ENCODE assay signal across 8 cellular contexts in genomic region chr18:48931680-48932461, GRCh38. TPM values are rescaled to one million over a fixed set of nuclear protein-coding genes. Genes with fewer than 3 reads are reported as not detected.
DNase-seq lines count a peak whose midpoint lies in the region; ATAC-seq and TF ChIP-seq lines count a peak whose summit lies in the region.

No MANE protein-coding gene starts in this region.

- no peaks in the 10 kb centered on the region for H3K9me3 ChIP-seq in DOHH2 (ENCODE audit: control insufficient read depth, insufficient read depth, low read length)
- no peaks in the 10 kb centered on the region for H3K9me3 ChIP-seq in lung (ENCODE audit: control insufficient read depth in 2 of 2, insufficient read depth in 1 of 2, low read length in 1 of 2)
- H3K9me3 ChIP-seq in aorta (ENCODE audit: control insufficient read depth, low read length) = no peaks in the 10 kb centered on the region

- peaks cover 6% of the 10 kb centered on the region for H3F3A ChIP-seq in DOHH2 (ENCODE audit: control insufficient read depth, insufficient read depth)

- H3K4me3 ChIP-seq in DOHH2 (ENCODE audit: low read length) = peak overlapping the region; percentile 73
- H3K4me3 ChIP-seq in lung = no peak overlapping the region
- no peak overlapping the region for H3K4me3 ChIP-seq in aorta (ENCODE audit: low read length in 2 of 2)

- peak; percentile 32 for DNase-seq in activated T-helper 1 cell treated with anti-CD3 and anti-CD28 coated beads, Interleukin-12 subunit alpha, Interleukin-12 subunit beta, Interleukin-2, Interleukin-4 antibody, amounts not matched to agents 30 ng/mL and 10 ng/mL and 1 ng/mL, durations not matched to agents 14 hours and 24 hours and 36 hours (ENCODE audit: low spot score)
- DNase-seq in lung (ENCODE audit: low spot score) = no peak
- peak in 1 of 2 donors; percentile 67 for DNase-seq in aorta
- no peak for DNase-seq in GM03348 (ENCODE audit: low spot score)
- no peak for DNase-seq in dedifferentiated amniotic fluid mesenchymal stem cell (ENCODE audit: extremely low spot score)

- H3K9me3 Mint-ChIP-seq in activated T-helper 1 cell treated with anti-CD3 and anti-CD28 coated beads, Interleukin-12 subunit alpha, Interleukin-12 subunit beta, Interleukin-2, Interleukin-4 antibody, amounts not matched to agents 30 ng/mL and 10 ng/mL and 1 ng/mL, durations not matched to agents 14 hours and 24 hours and 36 hours = no peaks in the 10 kb centered on the region

- no peaks in the 10 kb centered on the region for H3K27me3 Mint-ChIP-seq in activated T-helper 1 cell treated with anti-CD3 and anti-CD28 coated beads, Interleukin-12 subunit alpha, Interleukin-12 subunit beta, Interleukin-2, Interleukin-4 antibody, amounts not matched to agents 30 ng/mL and 10 ng/mL and 1 ng/mL, durations not matched to agents 14 hours and 24 hours and 36 hours (ENCODE audit: insufficient read depth)

- intact Hi-C loops in activated T-helper 1 cell treated with anti-CD3 and anti-CD28 coated beads, Interleukin-12 subunit alpha, Interleukin-12 subunit beta, Interleukin-2, Interleukin-4 antibody, amounts not matched to agents 30 ng/mL and 10 ng/mL and 1 ng/mL, durations not matched to agents 14 hours and 24 hours and 36 hours (cut with micrococcal nuclease) = loop anchor here (1.0 to 5.0 kb wide), 6 partner anchors 8 to 230 kb away; no protein-coding TSS in a partner anchor
- intact Hi-C loops in aorta (cut with DNase I) = loop anchor here in 1 of 2 donors (5.0 kb wide), 1 partner anchor 105 kb away; no protein-coding TSS in a partner anchor

- H3K4me1 Mint-ChIP-seq in activated T-helper 1 cell treated with anti-CD3 and anti-CD28 coated beads, Interleukin-12 subunit alpha, Interleukin-12 subunit beta, Interleukin-2, Interleukin-4 antibody, amounts not matched to agents 30 ng/mL and 10 ng/mL and 1 ng/mL, durations not matched to agents 14 hours and 24 hours and 36 hours (ENCODE audit: low read depth) = peaks cover 95% of the 10 kb centered on the region

- H3K4me3 Mint-ChIP-seq in activated T-helper 1 cell treated with anti-CD3 and anti-CD28 coated beads, Interleukin-12 subunit alpha, Interleukin-12 subunit beta, Interleukin-2, Interleukin-4 antibody, amounts not matched to agents 30 ng/mL and 10 ng/mL and 1 ng/mL, durations not matched to agents 14 hours and 24 hours and 36 hours = peak overlapping the region; percentile 80

- ATAC-seq in HG02884 (IDR thresholded peaks at IDR 0.05; ENCODE audit: unreplicated experiment) (peak; percentile 40), lung (ENCODE audit: insufficient read depth, low FRiP score) (no peak), aorta (ENCODE audit: low FRiP score) (no peak), HG02763 (IDR thresholded peaks at IDR 0.05; ENCODE audit: unreplicated experiment) (no peak)

- H4K20me1 ChIP-seq in DOHH2 (ENCODE audit: control insufficient read depth, insufficient read depth, low read depth, low read length) = no peaks in the 10 kb centered on the region

- TF ChIP-seq CTCF in DOHH2 (IDR thresholded peaks at IDR 0.05; ENCODE audit: low read depth, low read length, poor library complexity, severe bottlenecking) (no peak), lung (IDR thresholded peaks at IDR 0.05; ENCODE audit: control extremely low read depth, extremely low read depth) (no peak)

- WGBS in lung, 2 donors = 50 to 66% methylated on average over 11 of the region's 11 CpGs
- WGBS in aorta, 2 donors = 12 to 13% methylated on average over 11 of the region's 11 CpGs

- H3K4me2 ChIP-seq in DOHH2 (ENCODE audit: low read length) = peak overlapping the region; percentile 98

- peak overlapping the region; percentile 1; the same call in 1 of the 2 replicates for H3K27ac ChIP-seq in DOHH2 (ENCODE audit: low read depth, low read length)
- H3K27ac ChIP-seq in lung (ENCODE audit: low read depth in 1 of 2, low read length in 1 of 2) = peak overlapping the region; percentile 13 to 89
- peak overlapping the region; percentile 3 to 70 for H3K27ac ChIP-seq in aorta (ENCODE audit: low read depth in 1 of 2, low read length in 2 of 2)

- H3K27me3 ChIP-seq in DOHH2 (ENCODE audit: control insufficient read depth, low read length) (no peaks in the 10 kb centered on the region), lung (ENCODE audit: control insufficient read depth, insufficient read depth) (no peaks in the 10 kb centered on the region), aorta (ENCODE audit: control insufficient read depth in 1 of 2, insufficient read depth in 2 of 2, low read length in 1 of 2) (no peaks in the 10 kb centered on the region)

- H3K36me3 ChIP-seq in DOHH2 (ENCODE audit: control insufficient read depth, low read length) = no peaks in the 10 kb centered on the region
- H3K36me3 ChIP-seq in lung (ENCODE audit: control insufficient read depth in 2 of 2, insufficient read depth in 2 of 2, low read length in 2 of 2) = no peaks in the 10 kb centered on the region
- no peaks in the 10 kb centered on the region for H3K36me3 ChIP-seq in aorta (ENCODE audit: control insufficient read depth in 1 of 2, insufficient read depth in 2 of 2, low read length in 1 of 2)

- H3K9me2 ChIP-seq in DOHH2 (replicated peaks; ENCODE audit: control insufficient read depth, low read length) = no peaks in the 10 kb centered on the region

- peak overlapping the region; percentile 95 for H3K27ac Mint-ChIP-seq in activated T-helper 1 cell treated with anti-CD3 and anti-CD28 coated beads, Interleukin-12 subunit alpha, Interleukin-12 subunit beta, Interleukin-2, Interleukin-4 antibody, amounts not matched to agents 30 ng/mL and 10 ng/mL and 1 ng/mL, durations not matched to agents 14 hours and 24 hours and 36 hours

- H3K36me3 Mint-ChIP-seq in activated T-helper 1 cell treated with anti-CD3 and anti-CD28 coated beads, Interleukin-12 subunit alpha, Interleukin-12 subunit beta, Interleukin-2, Interleukin-4 antibody, amounts not matched to agents 30 ng/mL and 10 ng/mL and 1 ng/mL, durations not matched to agents 14 hours and 24 hours and 36 hours (ENCODE audit: low read depth) = peaks cover 20% of the 10 kb centered on the region

- H3K4me1 ChIP-seq in DOHH2 (ENCODE audit: control insufficient read depth, low read length) (peaks cover 85% of the 10 kb centered on the region), lung (ENCODE audit: control insufficient read depth in 2 of 2, insufficient read depth in 2 of 2, low read length in 2 of 2) (peaks cover 55 to 77% of the 10 kb centered on the region in 2 donors), aorta (ENCODE audit: control insufficient read depth in 1 of 2, insufficient read depth in 2 of 2, low read length in 2 of 2) (peaks cover 3 to 11% of the 10 kb centered on the region in 2 donors)

- no peaks in the 10 kb centered on the region for H3K79me2 ChIP-seq in DOHH2 (ENCODE audit: control insufficient read depth, low read length)

RNA-seq across cellular contexts. Expression of gene SMAD7, which starts 18.9 kb away (rescaled TPM):
- 26.7 and 26.8 TPM in 2 replicates for total RNA-seq in activated T-helper 1 cell treated with anti-CD3 and anti-CD28 coated beads, Interleukin-12 subunit alpha, Interleukin-12 subunit beta, Interleukin-2, Interleukin-4 antibody, amounts not matched to agents 30 ng/mL and 10 ng/mL and 1 ng/mL, durations not matched to agents 14 hours and 24 hours and 36 hours
- total RNA-seq in lung (10 to 100 TPM; 39.1 to 58.8 TPM), aorta (10 to 100 TPM; 55.4 to 98.8 TPM)
- polyA plus RNA-seq in lung (10 to 100 TPM; 11.8 to 32.5 TPM), aorta (10 to 100 TPM; 27.3 to 32.9 TPM)

Comparison
In these comparisons a context has a peak if more than half of its experiments do, and no peak if none do; other contexts are left out.
1. H3K27ac ChIP-seq: peak in every context shown above with its lines; median percentile 51 in lung; 36 in aorta; 1 in DOHH2.